Comparison of ENCODE assay signal across 29 cellular contexts in the genomic region with DNA sequence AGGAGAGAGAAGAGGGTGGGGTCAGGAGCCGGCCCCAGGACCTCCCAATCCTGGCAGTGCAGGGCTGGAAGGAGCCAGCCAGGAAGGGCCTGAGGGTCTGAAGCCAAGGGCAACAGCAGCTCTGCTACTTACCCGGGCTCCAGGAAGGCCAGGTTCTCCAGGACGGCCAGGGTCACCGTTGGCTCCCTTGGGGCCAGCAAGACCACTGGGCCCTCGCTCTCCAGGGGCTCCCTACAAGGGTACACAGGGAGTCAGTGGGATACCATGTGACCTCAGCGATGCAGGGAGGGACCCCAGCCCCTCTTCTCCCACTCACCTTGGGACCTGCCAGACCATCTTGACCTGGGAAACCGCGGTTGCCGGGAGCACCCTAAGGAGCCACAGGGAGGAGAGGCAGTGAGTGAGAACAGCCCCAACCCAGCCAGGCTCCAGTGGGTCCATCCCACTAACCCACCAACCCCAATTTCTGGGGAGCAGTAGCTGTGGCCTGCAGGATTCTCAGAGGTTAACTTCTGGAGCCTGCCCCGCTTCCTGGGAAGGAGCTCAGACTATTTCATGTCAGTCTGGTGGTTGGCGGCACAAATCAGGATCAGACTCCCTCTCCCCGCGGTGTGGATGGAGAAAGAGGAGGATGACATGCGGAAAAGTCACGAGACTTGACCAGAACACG. TPM values are rescaled to one million over a fixed set of nuclear protein-coding genes. Genes with fewer than 3 reads are reported as not detected.
"Had no signal": no experiment of that assay in that cellular context is flagged by ENCODE, and none has a peak within 500 bp of the region (broad histone marks: within the 10 kb centered on the region; RNA-seq: fewer than 3 reads in every experiment).

No MANE protein-coding gene starts in this region.

- H3K4me3 ChIP-seq: esophagus squamous epithelium, left lung, neural progenitor cell, pancreas, right lobe of liver, smooth muscle cell, stomach, thyroid gland had no signal

- DNase-seq: cortex of kidney; effector memory CD8-positive, alpha-beta T cell; erythroblast; esophagus squamous epithelium; foreskin melanocyte; head of caudate nucleus; left cardiac atrium; mammary epithelial cell; mesendoderm; midbrain; naive thymus-derived CD4-positive, alpha-beta T cell; nucleus accumbens; stimulated activated CD4-positive, alpha-beta T cell treated with anti-CD3 and anti-CD28 coated beads, Interleukin-2, amount 100 ng/mL, for 24 hours; stimulated activated CD4-positive, alpha-beta T cell treated with anti-CD3 and anti-CD28 coated beads, Interleukin-4, amount 100 ng/mL, for 24 hours; stimulated activated naive CD4-positive, alpha-beta T cell treated with Interleukin-2 at 50 U/mL for 16 hours; stomach; thyroid gland had no signal

- ATAC-seq: effector memory CD8-positive, alpha-beta T cell; left cardiac atrium; left lung; naive thymus-derived CD4-positive, alpha-beta T cell; pancreas; right lobe of liver; stimulated activated effector memory CD8-positive, alpha-beta T cell treated with anti-CD3 and anti-CD28 coated beads, Interleukin-12 subunit alpha, Interleukin-12 subunit beta, amount 100 ng/mL, for 72 hours had no signal

- H3K9ac ChIP-seq: neural progenitor cell had no signal

- H3K36me3 Mint-ChIP-seq: naive thymus-derived CD4-positive, alpha-beta T cell; stimulated activated effector memory CD8-positive, alpha-beta T cell treated with anti-CD3 and anti-CD28 coated beads, Interleukin-12 subunit alpha, Interleukin-12 subunit beta, amount 100 ng/mL, for 72 hours; type B pancreatic cell had no signal

- H3K27ac ChIP-seq: esophagus squamous epithelium, left lung, neural progenitor cell, pancreas, right lobe of liver, stomach, thyroid gland had no signal

- H3K27ac Mint-ChIP-seq: effector memory CD8-positive, alpha-beta T cell; naive thymus-derived CD4-positive, alpha-beta T cell; neural progenitor cell; progenitor cell of endocrine pancreas; stimulated activated effector memory CD8-positive, alpha-beta T cell treated with anti-CD3 and anti-CD28 coated beads, Interleukin-12 subunit alpha, Interleukin-12 subunit beta, amount 100 ng/mL, for 72 hours had no signal

- H3K27me3 ChIP-seq: left lung, pancreas, right lobe of liver, thyroid gland had no signal

- H3K4me3 Mint-ChIP-seq: effector memory CD8-positive, alpha-beta T cell; naive thymus-derived CD4-positive, alpha-beta T cell; nephron; neural progenitor cell; stimulated activated effector memory CD8-positive, alpha-beta T cell treated with anti-CD3 and anti-CD28 coated beads, Interleukin-12 subunit alpha, Interleukin-12 subunit beta, amount 100 ng/mL, for 72 hours; type B pancreatic cell had no signal

- H3K4me1 ChIP-seq: left lung, pancreas, right lobe of liver, stomach had no signal

- H3K27me3 Mint-ChIP-seq: progenitor cell of endocrine pancreas, type B pancreatic cell had no signal

- H3K9me3 ChIP-seq: esophagus squamous epithelium, left lung, pancreas, right lobe of liver, stomach, thyroid gland had no signal

- H3K4me2 ChIP-seq: neural progenitor cell, smooth muscle cell had no signal

- H3K9me3 Mint-ChIP-seq: effector memory CD8-positive, alpha-beta T cell; nephron; neural progenitor cell; stimulated activated effector memory CD8-positive, alpha-beta T cell treated with anti-CD3 and anti-CD28 coated beads, Interleukin-12 subunit alpha, Interleukin-12 subunit beta, amount 100 ng/mL, for 72 hours; type B pancreatic cell had no signal

- H3K36me3 ChIP-seq: esophagus squamous epithelium, left lung, neural progenitor cell, pancreas, right lobe of liver, stomach, thyroid gland had no signal

RNA-seq across cellular contexts. Expression of a gene that starts 18.5 kb away (rescaled TPM):
- total RNA-seq: dermis microvascular lymphatic vessel endothelial cell; esophagus squamous epithelium; glomerular endothelial cell; left cardiac atrium; naive thymus-derived CD4-positive, alpha-beta T cell; right lobe of liver; subcutaneous adipose tissue; thyroid gland had no signal
